15 cellular contexts compared by ENCODE assay signal in the genomic region with DNA sequence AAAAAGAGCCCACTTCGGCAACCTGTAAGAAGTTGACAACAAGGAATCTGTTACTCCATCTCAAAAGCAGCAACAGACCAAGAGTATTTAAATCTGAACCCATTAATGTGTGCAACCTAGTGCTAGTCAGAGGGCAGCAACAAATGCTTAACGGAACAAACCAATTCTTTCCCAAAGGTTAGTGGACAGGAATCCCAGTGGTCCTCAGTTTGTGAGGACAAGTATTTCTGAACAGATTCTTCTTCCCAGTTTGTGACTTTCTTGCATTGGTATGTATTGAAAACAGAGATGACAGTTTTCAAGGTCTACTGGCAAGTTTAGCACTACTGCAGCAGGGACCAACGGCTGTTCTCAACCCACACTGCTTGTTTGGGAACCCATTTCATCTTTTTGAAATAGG. TPM values are rescaled to one million over a fixed set of nuclear protein-coding genes. Genes with fewer than 3 reads are reported as not detected.
DNase-seq lines count a peak whose midpoint lies in the region; TF ChIP-seq lines count a peak whose summit lies in the region.
"Had no signal": no experiment of that assay in that cellular context is flagged by ENCODE, and none has a peak within 500 bp of the region (broad histone marks: within the 10 kb centered on the region; RNA-seq: fewer than 3 reads in every experiment).

No MANE protein-coding gene starts in this region.

- TF ChIP-seq CTCF in cardiac muscle cell (IDR thresholded peaks at IDR 0.05; ENCODE audit: low read depth, low read length): no peak
- TF ChIP-seq CTCF in left ventricle myocardium inferior (IDR thresholded peaks at IDR 0.05; ENCODE audit: borderline replicate concordance): no peak
- no peak for TF ChIP-seq CTCF in PC-9 (conservative IDR thresholded peaks at IDR 0.05)
- TF ChIP-seq CTCF in epithelial cell of esophagus (IDR thresholded peaks at IDR 0.05; ENCODE audit: insufficient read depth, low read depth, low read length, missing control alignments): no peak
- TF ChIP-seq CTCF in type B pancreatic cell (conservative IDR thresholded peaks at IDR 0.05): no peak

- DNase-seq in cardiac muscle cell (ENCODE audit: low read depth in 1 of 2, low spot score in 1 of 2) (no peak), left ventricle myocardium inferior (no peak), PC-9 (no peak), epithelial cell of esophagus (ENCODE audit: low read depth) (no peak), type B pancreatic cell (ENCODE audit: extremely low spot score, unreplicated experiment) (no peak), AML-193 (lab: John Stamatoyannopoulos, UW) (no peak), caudate nucleus (lab: John Stamatoyannopoulos, UW) (no peak), putamen (ENCODE audit: low spot score) (no peak)
- DNase-seq: aorta, erythroblast, sigmoid colon, upper lobe of left lung had no signal

- H3F3A ChIP-seq in PC-9 (ENCODE audit: insufficient read depth, low read depth): peaks cover 84% of the 10 kb centered on the region

- H3K27ac ChIP-seq in cardiac muscle cell (peak overlapping the region; percentile 13), left ventricle myocardium inferior (replicated peaks) (no peak overlapping the region), PC-9 (no peak overlapping the region), caudate nucleus (ENCODE audit: low read depth, low read length) (no peak overlapping the region)
- H3K27ac ChIP-seq: sigmoid colon, upper lobe of left lung had no signal

- H3K4me3 ChIP-seq in cardiac muscle cell (no peak overlapping the region), left ventricle myocardium inferior (no peak overlapping the region), PC-9 (no peak overlapping the region; the same call in 1 of the 2 replicates), epithelial cell of esophagus (ENCODE audit: low read length) (peak overlapping the region; percentile 0)
- H3K4me3 ChIP-seq: sigmoid colon, upper lobe of left lung had no signal

- BruUV-seq in PC-9 (replicated peaks; lab: Mats Ljungman, UMichigan): no TSS peak

- H3K27me3 Mint-ChIP-seq in type B pancreatic cell: no peaks in the 10 kb centered on the region

- H3K27me3 ChIP-seq in cardiac muscle cell: no peaks in the 10 kb centered on the region
- H3K27me3 ChIP-seq in left ventricle myocardium inferior (ENCODE audit: low read depth): no peaks in the 10 kb centered on the region
- no peaks in the 10 kb centered on the region for H3K27me3 ChIP-seq in PC-9 (ENCODE audit: insufficient read depth, low read depth)
- H3K27me3 ChIP-seq: sigmoid colon, upper lobe of left lung had no signal

- no peaks in the 10 kb centered on the region for H3K9me3 Mint-ChIP-seq in type B pancreatic cell

- peaks cover 29% of the 10 kb centered on the region for H3K4me1 Mint-ChIP-seq in type B pancreatic cell (ENCODE audit: unreplicated experiment)

- peak overlapping the region; percentile 96 for H3K4me3 Mint-ChIP-seq in type B pancreatic cell

- H3K4me1 ChIP-seq in cardiac muscle cell (ENCODE audit: low read depth) (peaks cover 9% of the 10 kb centered on the region), left ventricle myocardium inferior (peaks cover 78% of the 10 kb centered on the region), PC-9 (replicated peaks; ENCODE audit: insufficient read depth) (peaks cover 24% of the 10 kb centered on the region)

- no peak overlapping the region for H2AFZ ChIP-seq in PC-9

- H4K20me1 ChIP-seq in PC-9 (ENCODE audit: insufficient read depth): peaks cover 45% of the 10 kb centered on the region

- peaks cover 38% of the 10 kb centered on the region for H3K79me2 ChIP-seq in PC-9 (ENCODE audit: low read depth)

- H3K9me3 ChIP-seq in cardiac muscle cell (ENCODE audit: low read depth): no peaks in the 10 kb centered on the region
- no peaks in the 10 kb centered on the region for H3K9me3 ChIP-seq in left ventricle myocardium inferior (replicated peaks)
- no peaks in the 10 kb centered on the region for H3K9me3 ChIP-seq in PC-9 (ENCODE audit: insufficient read depth, low read depth)
- H3K9me3 ChIP-seq: sigmoid colon, upper lobe of left lung had no signal

- peaks cover 35% of the 10 kb centered on the region for H3K36me3 Mint-ChIP-seq in type B pancreatic cell

- H3K27ac Mint-ChIP-seq in type B pancreatic cell: no peak overlapping the region

- H3K9me2 ChIP-seq in PC-9 (ENCODE audit: insufficient read depth): no peaks in the 10 kb centered on the region

- CTCF ChIA-PET in PC-9 (lab: Charles Lee): no interaction called here

- intact Hi-C loops in left ventricle myocardium inferior (cut with micrococcal nuclease): no loop called here
- intact Hi-C loops in PC-9 (cut with micrococcal nuclease; ENCODE audit: unreplicated experiment): loop anchor here (5.0 to 10.0 kb wide), 4 partner anchors 72 to 1145 kb away; no protein-coding TSS in a partner anchor

- H3K36me3 ChIP-seq in cardiac muscle cell (peaks cover 47% of the 10 kb centered on the region), left ventricle myocardium inferior (peaks cover 52% of the 10 kb centered on the region), PC-9 (ENCODE audit: low read depth) (peaks cover 41% of the 10 kb centered on the region)

- H3K4me2 ChIP-seq in PC-9: peak overlapping the region; percentile 98

- POLR2A ChIA-PET in PC-9 (lab: Charles Lee; ENCODE audit: unreplicated experiment): no interaction called here

RNA-seq across cellular contexts. Expression of gene RPL26, which starts 2.9 kb away (rescaled TPM):
- total RNA-seq in cardiac muscle cell: 3,276 and 3,592 TPM in 2 replicates
- 486 and 538 TPM in 2 replicates for polyA plus RNA-seq in cardiac muscle cell
- total RNA-seq in left ventricle myocardium inferior: 960 TPM
- 2,320 and 2,519 TPM in 2 replicates for total RNA-seq in PC-9 (2021)
- total RNA-seq in type B pancreatic cell (ENCODE audit: low replicate concordance): 2,046 and 2,187 TPM in 2 replicates

RNA-seq across cellular contexts. Expression of gene RNF222, which starts 17.6 kb away (rescaled TPM):
- total RNA-seq in cardiac muscle cell (not detected in 2 replicates), left ventricle myocardium inferior (not detected), PC-9 (2021) (0.45 and 0.79 TPM in 2 replicates), type B pancreatic cell (ENCODE audit: low replicate concordance) (0.24 and 1.1 TPM in 2 replicates)
- 0.17 and 0.37 TPM in 2 replicates for polyA plus RNA-seq in cardiac muscle cell
- total RNA-seq: aorta, M059J, mucosa of gallbladder, Right ventricle myocardium inferior, sigmoid colon, upper lobe of left lung had no signal
- polyA plus RNA-seq: aorta had no signal

RNA-seq across cellular contexts. Expression of gene ODF4, which starts 40.4 kb away (rescaled TPM):
- total RNA-seq in cardiac muscle cell: not detected in 2 replicates
- polyA plus RNA-seq in cardiac muscle cell: not detected in 2 replicates
- not detected for total RNA-seq in left ventricle myocardium inferior
- not detected in 2 replicates for total RNA-seq in PC-9 (2021)
- total RNA-seq in type B pancreatic cell (ENCODE audit: low replicate concordance): not detected in 2 replicates
- total RNA-seq: aorta, M059J, mucosa of gallbladder, Right ventricle myocardium inferior, sigmoid colon, upper lobe of left lung had no signal
- polyA plus RNA-seq: aorta, sigmoid colon had no signal

RNA-seq across cellular contexts. Expression of gene NDEL1, which starts 55.6 kb away (rescaled TPM):
- 34.8 and 47.3 TPM in 2 replicates for total RNA-seq in cardiac muscle cell
- polyA plus RNA-seq in cardiac muscle cell: 21.3 and 25.7 TPM in 2 replicates
- total RNA-seq in left ventricle myocardium inferior: 25.0 TPM
- 60.8 and 78.4 TPM in 2 replicates for total RNA-seq in PC-9 (2021)
- 51.4 and 77.9 TPM in 2 replicates for total RNA-seq in type B pancreatic cell (ENCODE audit: low replicate concordance)
